Comparison of ENCODE assay signal across 1 cellular context in the genomic region with DNA sequence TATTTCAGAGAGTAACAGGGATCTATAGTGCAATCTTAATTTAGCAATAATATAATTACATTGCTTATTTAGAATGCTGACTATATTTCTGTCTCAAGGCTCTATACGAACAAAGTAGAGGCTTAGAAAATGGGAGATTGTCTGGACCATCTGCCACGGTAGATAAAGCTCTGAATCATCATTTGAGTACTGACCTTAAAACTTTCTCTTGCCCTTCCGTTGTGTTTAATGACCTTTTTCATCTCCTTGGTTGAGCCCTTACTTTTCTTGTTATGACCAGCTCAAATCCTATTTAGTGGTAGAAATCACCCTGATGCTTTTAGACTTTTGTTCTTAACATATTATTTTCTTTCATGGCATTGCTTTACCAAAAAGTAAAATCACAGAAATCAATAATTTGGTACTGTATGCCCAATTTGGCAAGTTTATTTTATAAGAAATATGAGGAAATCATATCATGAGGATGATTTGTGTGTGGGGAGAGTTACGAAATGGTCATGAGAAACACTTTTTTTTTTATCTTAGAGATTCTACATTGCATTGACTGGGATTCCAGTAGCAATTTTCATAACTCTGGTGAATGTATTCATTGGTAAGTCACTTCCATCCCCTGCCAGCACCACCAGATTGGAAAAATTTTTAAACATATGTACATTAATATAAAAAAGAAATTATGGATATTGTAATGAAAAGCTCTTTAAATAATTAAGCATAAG.
TF ChIP-seq lines count a peak whose summit lies in the region.

No MANE protein-coding gene starts in this region.

TF ChIP-seq in GM12878, 131 proteins besides CTCF, POLR2A, EP300 and RAD21:
- TF ChIP-seq, protein P1, sequence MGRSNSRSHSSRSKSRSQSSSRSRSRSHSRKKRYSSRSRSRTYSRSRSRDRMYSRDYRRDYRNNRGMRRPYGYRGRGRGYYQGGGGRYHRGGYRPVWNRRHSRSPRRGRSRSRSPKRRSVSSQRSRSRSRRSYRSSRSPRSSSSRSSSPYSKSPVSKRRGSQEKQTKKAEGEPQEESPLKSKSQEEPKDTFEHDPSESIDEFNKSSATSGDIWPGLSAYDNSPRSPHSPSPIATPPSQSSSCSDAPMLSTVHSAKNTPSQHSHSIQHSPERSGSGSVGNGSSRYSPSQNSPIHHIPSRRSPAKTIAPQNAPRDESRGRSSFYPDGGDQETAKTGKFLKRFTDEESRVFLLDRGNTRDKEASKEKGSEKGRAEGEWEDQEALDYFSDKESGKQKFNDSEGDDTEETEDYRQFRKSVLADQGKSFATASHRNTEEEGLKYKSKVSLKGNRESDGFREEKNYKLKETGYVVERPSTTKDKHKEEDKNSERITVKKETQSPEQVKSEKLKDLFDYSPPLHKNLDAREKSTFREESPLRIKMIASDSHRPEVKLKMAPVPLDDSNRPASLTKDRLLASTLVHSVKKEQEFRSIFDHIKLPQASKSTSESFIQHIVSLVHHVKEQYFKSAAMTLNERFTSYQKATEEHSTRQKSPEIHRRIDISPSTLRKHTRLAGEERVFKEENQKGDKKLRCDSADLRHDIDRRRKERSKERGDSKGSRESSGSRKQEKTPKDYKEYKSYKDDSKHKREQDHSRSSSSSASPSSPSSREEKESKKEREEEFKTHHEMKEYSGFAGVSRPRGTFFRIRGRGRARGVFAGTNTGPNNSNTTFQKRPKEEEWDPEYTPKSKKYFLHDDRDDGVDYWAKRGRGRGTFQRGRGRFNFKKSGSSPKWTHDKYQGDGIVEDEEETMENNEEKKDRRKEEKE (IDR thresholded peaks at IDR 0.05) = no peak
- TF ChIP-seq SPI1 (IDR thresholded peaks at IDR 0.05; ENCODE audit: borderline replicate concordance, insufficient read depth, low read depth, low read length) (no peak), KAT2A (conservative IDR thresholded peaks at IDR 0.05; ENCODE audit: control insufficient read depth, low read depth, low read length) (no peak), DPF2 (IDR thresholded peaks at IDR 0.05) (no peak), NFXL1 (IDR thresholded peaks at IDR 0.05; ENCODE audit: borderline replicate concordance) (no peak)
